8 cellular contexts compared by ENCODE assay signal in genomic region chr2:37648316-37649011, GRCh38. TPM values are rescaled to one million over a fixed set of nuclear protein-coding genes. Genes with fewer than 3 reads are reported as not detected.
DNase-seq lines count a peak whose midpoint lies in the region; ATAC-seq and TF ChIP-seq lines count a peak whose summit lies in the region.

No MANE protein-coding gene starts in this region.

- no peaks in the 10 kb centered on the region for H3K9me3 ChIP-seq in ascending aorta
- H3K9me3 ChIP-seq in mucosa of descending colon = no peaks in the 10 kb centered on the region

- H3K27me3 ChIP-seq in ACC112 (ENCODE audit: insufficient read depth, low read length) = no peaks in the 10 kb centered on the region
- no peaks in the 10 kb centered on the region for H3K27me3 ChIP-seq in ascending aorta

- H3K36me3 ChIP-seq in ACC112 (ENCODE audit: insufficient read depth, low read length) (peaks cover 43% of the 10 kb centered on the region), ascending aorta (peaks cover 14 to 25% of the 10 kb centered on the region in 2 donors), mucosa of descending colon (ENCODE audit: low read depth) (no peaks in the 10 kb centered on the region)

- peaks cover 77% of the 10 kb centered on the region for H3K79me2 ChIP-seq in ACC112 (ENCODE audit: control insufficient read depth, insufficient read depth, low read length, unreplicated experiment)

- peak; percentile 68 for ATAC-seq in mucosa of descending colon
- ATAC-seq in GM21447 (IDR thresholded peaks at IDR 0.05; ENCODE audit: unreplicated experiment) = no peak
- no peak for ATAC-seq in HG03097 (IDR thresholded peaks at IDR 0.05; ENCODE audit: low FRiP score, unreplicated experiment)
- no peak for ATAC-seq in HG02610 (IDR thresholded peaks at IDR 0.05; ENCODE audit: unreplicated experiment)

- H2AFZ ChIP-seq in ACC112 (ENCODE audit: low read length, unreplicated experiment) = no peak overlapping the region

- peak in 1 of 3 experiments; percentile 9 for TF ChIP-seq CTCF in ascending aorta (IDR thresholded peaks at IDR 0.05)
- TF ChIP-seq CTCF in mucosa of descending colon (IDR thresholded peaks at IDR 0.05) = no peak

- DNase-seq in MV-4-11 (lab: John Stamatoyannopoulos, UW) (peak; percentile 70), ascending aorta (ENCODE audit: low spot score in 2 of 2) (peak; percentile 63 to 82), mucosa of descending colon (peak; percentile 19 to 75 (median 59)), epidermal melanocyte (ENCODE audit: insufficient read length, low spot score) (no peak)

- H3K4me3 ChIP-seq in ACC112 (ENCODE audit: low read depth, low read length) = no peak overlapping the region
- H3K4me3 ChIP-seq in ascending aorta = no peak overlapping the region
- no peak overlapping the region for H3K4me3 ChIP-seq in mucosa of descending colon

- H3K27ac ChIP-seq in ACC112 (ENCODE audit: low read depth, low read length) = peak overlapping the region; percentile 70; the same call in 1 of the 2 replicates
- peak overlapping the region; percentile 62 to 66 for H3K27ac ChIP-seq in ascending aorta

- peaks cover 80% of the 10 kb centered on the region for H3K4me1 ChIP-seq in ACC112 (ENCODE audit: control insufficient read depth, insufficient read depth, low read length, unreplicated experiment)
- H3K4me1 ChIP-seq in ascending aorta = peaks cover 12 to 40% of the 10 kb centered on the region in 2 donors
- H3K4me1 ChIP-seq in mucosa of descending colon (ENCODE audit: low read depth) = no peaks in the 10 kb centered on the region

- intact Hi-C loops in ascending aorta (cut with DNase I) (no loop called here), mucosa of descending colon (cut with DNase I, micrococcal nuclease) (no loop called here)

RNA-seq across cellular contexts. Expression of gene CDC42EP3, which starts 23.0 kb away (rescaled TPM):
- 65.5 TPM for total RNA-seq in ascending aorta
- 10 to 100 TPM; 27.9 to 67.0 (median 30.1) TPM for total RNA-seq in mucosa of descending colon
